8 cellular contexts compared by ENCODE assay signal in genomic region chr10:79116801-79117723, GRCh38. TPM values are rescaled to one million over a fixed set of nuclear protein-coding genes. Genes with fewer than 3 reads are reported as not detected.
DNase-seq lines count a peak whose midpoint lies in the region; ATAC-seq and TF ChIP-seq lines count a peak whose summit lies in the region.

No MANE protein-coding gene starts in this region.

- peak overlapping the region; percentile 79 for H3K27ac Mint-ChIP-seq in HFFc6

- peaks cover 10% of the 10 kb centered on the region for H3K27me3 Mint-ChIP-seq in HFFc6 (ENCODE audit: insufficient read depth)

- CTCF ChIA-PET in RWPE1 (lab: Yijun Ruan, JAX) = no interaction called here

- H3K4me3 Mint-ChIP-seq in HFFc6 = no peak overlapping the region

- no peak for DNase-seq in HFFc6
- DNase-seq in RWPE1 (ENCODE audit: low spot score) = no peak
- peak; percentile 77 for DNase-seq in mucosa of gallbladder (ENCODE audit: low spot score)
- no peak for DNase-seq in HT-29 (ENCODE audit: low spot score)
- DNase-seq in NCI-H1105 treated with DMSO at 0.1 percent for 48 hours (lab: John Stamatoyannopoulos, UW) = no peak
- no peak for DNase-seq in stimulated activated CD4-positive, alpha-beta T cell treated with anti-CD3 and anti-CD28 coated beads, Interleukin-15, amount 100 ng/mL, for 24 hours
- DNase-seq in nucleus accumbens (lab: John Stamatoyannopoulos, UW) = no peak

- ATAC-seq in GM18511 (IDR thresholded peaks at IDR 0.05; ENCODE audit: unreplicated experiment) = peak; percentile 78

- H3K4me1 Mint-ChIP-seq in HFFc6 (ENCODE audit: low read depth) = peaks cover 55% of the 10 kb centered on the region

- H3K36me3 Mint-ChIP-seq in HFFc6 (ENCODE audit: low read depth) = peaks cover 21% of the 10 kb centered on the region

- POLR2A ChIA-PET in RWPE1 (lab: Yijun Ruan, JAX; ENCODE audit: low non-redundant PET) = no interaction called here

- no peak for TF ChIP-seq CTCF in HFFc6 (IDR thresholded peaks at IDR 0.05)
- TF ChIP-seq CTCF in RWPE1 (conservative IDR thresholded peaks at IDR 0.05; ENCODE audit: low read depth) = no peak

- H3K9me3 Mint-ChIP-seq in HFFc6 = peaks cover 4% of the 10 kb centered on the region; the same call in 1 of the 2 replicates

- H3K27ac ChIP-seq in RWPE1 = peak overlapping the region; percentile 95

RNA-seq across cellular contexts. Expression of gene ZMIZ1, which starts 48.3 kb away (rescaled TPM):
- 10 to 100 TPM; 38.6 to 60.3 (median 51.2) TPM for total RNA-seq in HFFc6 (2021; fragmentation: NEBNext Ultra II Directional; extraction: Animal tissue kit (Norgen Biotek cat#: 25700))
- total RNA-seq in mucosa of gallbladder = 107 TPM
- total RNA-seq in HT-29 (2014; rRNA removed; shearing (Covaris generic)) = 21.0 and 27.5 TPM in 2 replicates
